21 cellular contexts compared by ENCODE assay signal in the genomic region with DNA sequence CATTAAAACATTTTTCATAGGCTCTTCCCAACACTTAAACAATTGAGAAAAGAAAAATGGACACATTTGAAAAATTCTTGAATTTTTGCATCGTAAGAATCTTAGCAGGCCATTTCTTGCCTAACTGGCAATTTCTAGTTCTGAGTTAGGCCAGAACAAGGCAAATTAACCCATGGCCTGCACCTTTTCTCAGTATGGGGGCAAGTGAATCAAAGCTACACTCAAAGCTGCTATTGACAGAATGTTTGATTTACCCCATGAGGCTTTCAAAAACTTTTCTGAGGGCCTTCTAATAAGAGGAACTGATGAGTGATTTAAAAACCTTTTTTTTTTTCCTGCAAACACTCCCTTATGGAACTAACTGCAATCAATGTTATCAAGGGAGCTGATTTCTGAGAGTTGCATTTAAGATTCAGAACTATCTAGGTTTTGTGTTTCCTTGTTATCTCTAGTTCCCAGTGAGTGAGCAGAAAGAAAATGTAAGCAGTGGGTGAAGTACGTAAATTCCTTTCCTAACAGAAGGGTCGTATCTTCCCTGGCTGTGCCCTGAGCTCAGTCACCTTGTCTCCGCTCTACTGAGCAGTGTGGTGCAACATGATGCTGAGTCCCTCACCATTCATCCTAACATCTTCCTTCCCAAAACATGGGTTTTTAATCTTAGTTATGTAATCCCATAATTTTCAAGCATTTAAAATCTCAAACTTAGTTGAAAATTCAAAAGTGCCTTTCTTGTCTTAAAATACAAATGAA.
"Had no signal": no experiment of that assay in that cellular context is flagged by ENCODE, and none has a peak within 500 bp of the region (broad histone marks: within the 10 kb centered on the region; RNA-seq: fewer than 3 reads in every experiment).

No MANE protein-coding gene starts in this region.

- H3K27ac ChIP-seq: colonic mucosa, dorsolateral prefrontal cortex, esophagus squamous epithelium, heart left ventricle, left ventricle myocardium inferior, transverse colon, WERI-Rb-1 had no signal

- H3K36me3 Mint-ChIP-seq: stimulated activated memory B cell treated with anti-CD40 and anti-IgM and Interleukin-4, amounts not matched to agents 10 μg/mL and 1 μg/mL and 100 μg/mL, for 72 hours had no signal

- H3K4me1 ChIP-seq: colonic mucosa, esophagus squamous epithelium, heart left ventricle, left ventricle myocardium inferior, transverse colon had no signal

- H3K4me3 Mint-ChIP-seq: activated naive CD4-positive, alpha-beta T cell treated with anti-CD3 and anti-CD28 coated beads, Interleukin-2, amount 50 U/mL, for 24 hours; central memory CD8-positive, alpha-beta T cell; nephron; stimulated activated memory B cell treated with anti-CD40 and anti-IgM and Interleukin-4, amounts not matched to agents 10 μg/mL and 1 μg/mL and 100 μg/mL, for 72 hours had no signal

- ATAC-seq: heart left ventricle; sciatic nerve; stimulated activated memory B cell treated with anti-CD40 and anti-IgM and Interleukin-4, amounts not matched to agents 10 μg/mL and 1 μg/mL and 100 μg/mL, for 72 hours had no signal

- H3K27me3 Mint-ChIP-seq: activated naive CD4-positive, alpha-beta T cell treated with anti-CD3 and anti-CD28 coated beads, Interleukin-2, amount 50 U/mL, for 24 hours; central memory CD8-positive, alpha-beta T cell; stimulated activated memory B cell treated with anti-CD40 and anti-IgM and Interleukin-4, amounts not matched to agents 10 μg/mL and 1 μg/mL and 100 μg/mL, for 72 hours had no signal

- H3K4me1 Mint-ChIP-seq: activated naive CD4-positive, alpha-beta T cell treated with anti-CD3 and anti-CD28 coated beads, Interleukin-2, amount 50 U/mL, for 24 hours; nephron; stimulated activated memory B cell treated with anti-CD40 and anti-IgM and Interleukin-4, amounts not matched to agents 10 μg/mL and 1 μg/mL and 100 μg/mL, for 72 hours had no signal

- DNase-seq: activated gamma-delta T cell treated with Interleukin-2 at 50 U/mL for 16 hours; activated T-cell treated with anti-CD3 and anti-CD28 coated beads, Interleukin-2, amount 50 U/mL, for 1 hour; aorta; colonic mucosa; dorsolateral prefrontal cortex; esophagus squamous epithelium; heart left ventricle; kidney; left ventricle myocardium inferior; mammary epithelial cell; occipital lobe; small intestine; stimulated activated CD4-positive, alpha-beta T cell treated with anti-CD3 and anti-CD28 coated beads, Interleukin-15, amount 100 ng/mL, for 24 hours; T-helper 1 cell; transverse colon; WERI-Rb-1 had no signal

- H3K9me3 Mint-ChIP-seq: activated naive CD4-positive, alpha-beta T cell treated with anti-CD3 and anti-CD28 coated beads, Interleukin-2, amount 50 U/mL, for 24 hours; central memory CD8-positive, alpha-beta T cell; nephron; stimulated activated memory B cell treated with anti-CD40 and anti-IgM and Interleukin-4, amounts not matched to agents 10 μg/mL and 1 μg/mL and 100 μg/mL, for 72 hours had no signal

- H3K27me3 ChIP-seq: colonic mucosa, dorsolateral prefrontal cortex, esophagus squamous epithelium, heart left ventricle, transverse colon had no signal

- H3K4me3 ChIP-seq: colonic mucosa, dorsolateral prefrontal cortex, esophagus squamous epithelium, heart left ventricle, left ventricle myocardium inferior, transverse colon had no signal

- H3K9me3 ChIP-seq: colonic mucosa, esophagus squamous epithelium, heart left ventricle, left ventricle myocardium inferior, transverse colon had no signal

- H3K27ac Mint-ChIP-seq: activated naive CD4-positive, alpha-beta T cell treated with anti-CD3 and anti-CD28 coated beads, Interleukin-2, amount 50 U/mL, for 24 hours; nephron; stimulated activated memory B cell treated with anti-CD40 and anti-IgM and Interleukin-4, amounts not matched to agents 10 μg/mL and 1 μg/mL and 100 μg/mL, for 72 hours had no signal

- H3K36me3 ChIP-seq: colonic mucosa, left ventricle myocardium inferior, transverse colon, WERI-Rb-1 had no signal
